ENCODE assay signal across 8 cellular contexts in genomic region chr3:56303508-56303907, GRCh38.
A peak's percentile ranks its signal among the peaks of the same experiment; 100 is the strongest.
DNase-seq lines count a peak whose midpoint lies in the region; ATAC-seq and TF ChIP-seq lines count a peak whose summit lies in the region.

No MANE protein-coding gene starts in this region.

- H3K4me1 ChIP-seq in RWPE2 (ENCODE audit: insufficient read depth, poor library complexity, severe bottlenecking) (no peaks in the 10 kb centered on the region), stomach (peaks cover 0 to 3% (median 0%) of the 10 kb centered on the region in 4 donors), gastrocnemius medialis (no peaks in the 10 kb centered on the region)

- TF ChIP-seq POLR2A in stomach (IDR thresholded peaks at IDR 0.05) (no peak), gastrocnemius medialis (IDR thresholded peaks at IDR 0.05) (no peak)

- 28 to 36% (median 35%) methylated on average over 5 of the region's 5 CpGs for WGBS in stomach, 5 donors

- H3K36me3 ChIP-seq in RWPE2 (ENCODE audit: low read depth): no peaks in the 10 kb centered on the region
- H3K36me3 ChIP-seq in stomach: no peaks in the 10 kb centered on the region
- H3K36me3 ChIP-seq in gastrocnemius medialis: no peaks in the 10 kb centered on the region

- intact Hi-C loops in stomach (cut with DNase I; ENCODE audit: low total_unique reads): no loop called here
- intact Hi-C loops in gastrocnemius medialis (cut with DNase I; ENCODE audit: low total_unique reads): no loop called here

- no peaks in the 10 kb centered on the region for H3K27me3 ChIP-seq in RWPE2 (ENCODE audit: insufficient read depth, poor library complexity, severe bottlenecking)
- H3K27me3 ChIP-seq in stomach: no peaks in the 10 kb centered on the region
- no peaks in the 10 kb centered on the region for H3K27me3 ChIP-seq in gastrocnemius medialis

- DNase-seq in Ammon's horn (ENCODE audit: low spot score) (peak; percentile 78), RWPE2 (ENCODE audit: low spot score) (no peak), fibroblast of pulmonary artery (ENCODE audit: low read depth) (peak; percentile 91), renal cortical epithelial cell (ENCODE audit: low read depth) (peak; percentile 83), stomach (no peak), gastrocnemius medialis (no peak)

- no peaks in the 10 kb centered on the region for H3K9me3 ChIP-seq in RWPE2 (ENCODE audit: severe bottlenecking)
- H3K9me3 ChIP-seq in stomach: no peaks in the 10 kb centered on the region
- H3K9me3 ChIP-seq in gastrocnemius medialis: no peaks in the 10 kb centered on the region

- peak; percentile 38 for TF ChIP-seq CTCF in RWPE2 (IDR thresholded peaks at IDR 0.05; ENCODE audit: poor library complexity, severe bottlenecking)
- peak; percentile 78 for TF ChIP-seq CTCF in fibroblast of pulmonary artery (IDR thresholded peaks at IDR 0.05; ENCODE audit: low read length, missing control alignments)
- TF ChIP-seq CTCF in stomach (IDR thresholded peaks at IDR 0.05): no peak
- no peak for TF ChIP-seq CTCF in gastrocnemius medialis (IDR thresholded peaks at IDR 0.05 in 4 of 5, conservative IDR thresholded peaks at IDR 0.05 in 1 of 5)

- H3K27ac ChIP-seq in RWPE2 (ENCODE audit: poor library complexity, severe bottlenecking) (no peak overlapping the region), stomach (no peak overlapping the region), gastrocnemius medialis (no peak overlapping the region)

- TF ChIP-seq EP300 in stomach (IDR thresholded peaks at IDR 0.05): no peak

- ATAC-seq in GM18907 (IDR thresholded peaks at IDR 0.05; ENCODE audit: unreplicated experiment) (peak; percentile 80), HG03175 (IDR thresholded peaks at IDR 0.05; ENCODE audit: unreplicated experiment) (peak; percentile 68), RWPE2 (ENCODE audit: low read depth) (0 out of 3 replicates have a peak, but pooled peaks have one; percentile 38), gastrocnemius medialis (no peak)

- in situ Hi-C loops in gastrocnemius medialis (cut with MboI; ENCODE audit: low sequenced_read_pairs in 4 of 4): no loop called here

- H3K4me3 ChIP-seq in RWPE2 (ENCODE audit: severe bottlenecking): no peak overlapping the region
- H3K4me3 ChIP-seq in fibroblast of pulmonary artery (replicated peaks; ENCODE audit: low read depth, low read length): no peak overlapping the region
- no peak overlapping the region for H3K4me3 ChIP-seq in stomach
- no peak overlapping the region for H3K4me3 ChIP-seq in gastrocnemius medialis

Comparison
In these comparisons a context has a peak if more than half of its experiments do, and no peak if none do; other contexts are left out.
1. DNase-seq: peak in Ammon's horn (single experiment), fibroblast of pulmonary artery (single experiment) and renal cortical epithelial cell (single experiment); none in RWPE2 (single experiment), stomach (single experiment) and gastrocnemius medialis (0 of 2).
2. ATAC-seq: peak in GM18907 (single experiment), HG03175 (single experiment) and RWPE2 (single experiment); none in gastrocnemius medialis (0 of 2).
3. CTCF ChIP-seq: peak in RWPE2 (single experiment) and fibroblast of pulmonary artery (single experiment); none in stomach (0 of 7) and gastrocnemius medialis (0 of 5).